Comparison of ENCODE assay signal across 1 cellular context in the genomic region with DNA sequence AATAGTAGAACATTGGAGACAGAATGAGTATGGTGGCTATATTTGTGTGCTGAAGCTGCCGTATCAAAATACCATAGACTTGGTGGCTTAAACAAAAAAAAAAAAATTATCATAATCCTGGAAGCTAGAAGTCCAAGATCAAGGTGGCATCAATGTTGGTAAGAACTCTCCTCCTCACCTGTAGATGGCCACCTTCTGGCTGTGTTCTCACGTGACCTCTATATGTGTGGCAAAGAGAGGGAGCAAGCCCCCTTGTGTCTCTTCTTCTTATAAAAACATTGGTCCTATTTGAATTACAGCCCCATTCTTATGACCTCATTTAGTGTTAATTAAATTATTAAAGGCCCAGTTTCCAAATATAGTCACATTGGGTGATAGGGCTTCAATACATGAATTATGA.
TF ChIP-seq lines count a peak whose summit lies in the region.

No MANE protein-coding gene starts in this region.

TF ChIP-seq in WTC11, 78 proteins besides CTCF, POLR2A, EP300 and RAD21 (continued from another document):
- TF ChIP-seq PRDM15 (CRISPR knock-in tag; IDR thresholded peaks at IDR 0.05) = no peak
- TF ChIP-seq ETV6 (CRISPR knock-in tag; IDR thresholded peaks at IDR 0.05) = no peak
TF ChIP-seq in WTC11: peak in this region for 0.
